In the genomic region with DNA sequence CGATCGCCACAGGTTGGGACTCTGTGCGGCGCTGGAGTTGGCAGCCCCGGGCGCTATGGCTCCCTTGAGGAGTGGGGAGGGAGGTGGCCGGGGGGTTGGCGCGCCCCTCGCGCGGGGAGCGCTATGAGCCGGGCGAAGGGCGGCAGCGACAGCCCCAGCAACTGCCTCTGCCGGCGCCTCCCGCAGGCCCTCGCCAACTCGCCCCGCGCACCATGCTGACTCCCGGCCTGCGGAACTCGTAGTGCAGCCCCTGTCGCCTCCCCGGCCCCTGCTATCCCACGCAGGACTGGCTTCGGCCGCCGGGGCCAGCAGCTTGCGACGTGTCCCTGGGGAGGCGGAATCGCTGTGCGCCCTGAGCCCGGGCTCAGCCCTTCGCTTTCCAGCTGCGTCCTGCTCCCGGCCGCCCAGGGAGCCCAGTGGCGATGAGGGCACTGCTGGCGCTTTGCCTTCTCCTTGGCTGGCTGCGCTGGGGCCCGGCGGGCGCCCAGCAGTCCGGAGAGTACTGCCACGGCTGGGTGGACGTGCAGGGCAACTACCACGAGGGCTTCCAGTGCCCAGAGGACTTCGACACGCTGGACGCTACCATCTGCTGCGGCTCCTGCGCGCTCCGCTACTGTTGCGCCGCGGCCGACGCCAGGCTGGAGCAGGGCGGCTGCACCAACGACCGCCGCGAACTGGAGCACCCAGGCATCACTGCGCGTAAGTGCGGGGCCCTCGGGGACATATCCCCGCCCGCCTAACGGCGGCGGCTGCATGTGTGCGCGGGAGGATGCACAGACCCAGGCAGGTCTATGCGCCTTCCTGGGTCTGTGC, we compare ENCODE assay signal across 8 cellular contexts. TPM values are rescaled to one million over a fixed set of nuclear protein-coding genes. Genes with fewer than 3 reads are reported as not detected.
A peak's percentile ranks its signal among the peaks of the same experiment; 100 is the strongest.
DNase-seq lines count a peak whose midpoint lies in the region; ATAC-seq, FAIRE-seq and TF ChIP-seq lines count a peak whose summit lies in the region.

No MANE protein-coding gene starts in this region.

- H4K20me1 ChIP-seq in smooth muscle cell (ENCODE audit: low read depth) = no peaks in the 10 kb centered on the region

- H3K27me3 ChIP-seq in HUES48 (ENCODE audit: control insufficient read depth, insufficient read depth, low read length) (peaks cover 76% of the 10 kb centered on the region), smooth muscle cell (ENCODE audit: low read depth) (peaks cover 88% of the 10 kb centered on the region)

- peak; percentile 69 for ATAC-seq in activated naive CD8-positive, alpha-beta T cell treated with anti-CD3 and anti-CD28 coated beads, Interleukin-2, amount 10 ng/mL, durations not matched to agents 7 days and 5 days (ENCODE audit: low read depth)

- POLR2A ChIA-PET in activated naive CD8-positive, alpha-beta T cell treated with anti-CD3 and anti-CD28 coated beads, Interleukin-2, amount 10 ng/mL, durations not matched to agents 7 days and 5 days (lab: Charles Lee) = no interaction called here

- H2AFZ ChIP-seq in smooth muscle cell (ENCODE audit: low read depth) = peak overlapping the region; percentile 27

- TF ChIP-seq CTCF in Calu3 (IDR thresholded peaks at IDR 0.05; ENCODE audit: unreplicated experiment) = no peak
- TF ChIP-seq CTCF in GM20000 (IDR thresholded peaks at IDR 0.05; ENCODE audit: extremely low read depth, missing control alignments) = no peak
- TF ChIP-seq CTCF in smooth muscle cell (IDR thresholded peaks at IDR 0.05; ENCODE audit: borderline replicate concordance, insufficient read depth, poor library complexity, severe bottlenecking) = no peak

- H3K27me3 Mint-ChIP-seq in Calu3 (ENCODE audit: unreplicated experiment) = peaks cover 64% of the 10 kb centered on the region
- peaks cover 69% of the 10 kb centered on the region for H3K27me3 Mint-ChIP-seq in activated naive CD8-positive, alpha-beta T cell treated with anti-CD3 and anti-CD28 coated beads, Interleukin-2, amount 10 ng/mL, durations not matched to agents 7 days and 5 days

- H3K4me1 Mint-ChIP-seq in Calu3 (ENCODE audit: low read depth, unreplicated experiment) = no peaks in the 10 kb centered on the region
- H3K4me1 Mint-ChIP-seq in activated naive CD8-positive, alpha-beta T cell treated with anti-CD3 and anti-CD28 coated beads, Interleukin-2, amount 10 ng/mL, durations not matched to agents 7 days and 5 days = peaks cover 19% of the 10 kb centered on the region

- H3K36me3 ChIP-seq in HUES48 (ENCODE audit: control insufficient read depth, insufficient read depth, low read length) (no peaks in the 10 kb centered on the region), smooth muscle cell (ENCODE audit: low read depth) (no peaks in the 10 kb centered on the region)

- intact Hi-C loops in Calu3 (cut with micrococcal nuclease; ENCODE audit: unreplicated experiment) (no loop called here), posterior vena cava (cut with DNase I) (no loop called here)

- CTCF ChIA-PET in Calu3 (lab: Charles Lee) = no interaction called here

- DNase-seq in Calu3 (peak; percentile 6), GM20000 (ENCODE audit: low spot score) (peak; percentile 51), iPS-NIHi11 (ENCODE audit: low spot score) (peak; percentile 45), smooth muscle cell (lab: John Stamatoyannopoulos, UW; ENCODE audit: unreplicated experiment) (no peak), posterior vena cava (ENCODE audit: low spot score) (no peak), GM19239 (ENCODE audit: insufficient read length, low spot score) (no peak)
- DNase-seq in activated naive CD8-positive, alpha-beta T cell treated with anti-CD3 and anti-CD28 coated beads, Interleukin-2, amount 10 ng/mL, durations not matched to agents 7 days and 5 days = peak; percentile 59

- no peak overlapping the region for H3K27ac Mint-ChIP-seq in Calu3 (ENCODE audit: unreplicated experiment)
- H3K27ac Mint-ChIP-seq in activated naive CD8-positive, alpha-beta T cell treated with anti-CD3 and anti-CD28 coated beads, Interleukin-2, amount 10 ng/mL, durations not matched to agents 7 days and 5 days = no peak overlapping the region

- H3K4me2 ChIP-seq in smooth muscle cell = peak overlapping the region; percentile 90

- H3K9me3 ChIP-seq in HUES48 (ENCODE audit: control insufficient read depth, insufficient read depth, low read length) = no peaks in the 10 kb centered on the region
- no peaks in the 10 kb centered on the region for H3K9me3 ChIP-seq in smooth muscle cell (replicated peaks; ENCODE audit: low read depth)

- H3K4me1 ChIP-seq in HUES48 (ENCODE audit: control insufficient read depth, insufficient read depth, low read length) (peaks cover 37% of the 10 kb centered on the region), smooth muscle cell (ENCODE audit: low read depth) (peaks cover 24% of the 10 kb centered on the region)

- 1% methylated on average over 78 of the region's 82 CpGs for WGBS in smooth muscle cell (ENCODE audit: low lambda C conversion rate)

- FAIRE-seq in GM19239 (lab: Jason Lieb, UNC) = no peak

- H3K4me3 ChIP-seq in HUES48 (ENCODE audit: low read depth, low read length) (peak overlapping the region; percentile 67), smooth muscle cell (peak overlapping the region; percentile 51)

- H3F3A ChIP-seq in smooth muscle cell (ENCODE audit: low read depth) = no peaks in the 10 kb centered on the region

- H3K9ac ChIP-seq in HUES48 (ENCODE audit: low read depth, low read length) (no peak overlapping the region; the same call in 1 of the 2 replicates), smooth muscle cell (ENCODE audit: low read depth) (no peak overlapping the region)

- no peak overlapping the region for H3K27ac ChIP-seq in HUES48 (ENCODE audit: low read depth, low read length)
- H3K27ac ChIP-seq in smooth muscle cell (ENCODE audit: low read depth) = no peak overlapping the region

- H3K79me2 ChIP-seq in smooth muscle cell (ENCODE audit: low read depth) = no peaks in the 10 kb centered on the region

- BruUV-seq in Calu3 (replicated peaks; lab: Mats Ljungman, UMichigan) = no TSS peak

- H3K9me3 Mint-ChIP-seq in Calu3 (ENCODE audit: low read depth, unreplicated experiment) = no peaks in the 10 kb centered on the region
- H3K9me3 Mint-ChIP-seq in activated naive CD8-positive, alpha-beta T cell treated with anti-CD3 and anti-CD28 coated beads, Interleukin-2, amount 10 ng/mL, durations not matched to agents 7 days and 5 days = no peaks in the 10 kb centered on the region

- no peaks in the 10 kb centered on the region for H3K36me3 Mint-ChIP-seq in Calu3 (ENCODE audit: insufficient read depth, unreplicated experiment)
- no peaks in the 10 kb centered on the region for H3K36me3 Mint-ChIP-seq in activated naive CD8-positive, alpha-beta T cell treated with anti-CD3 and anti-CD28 coated beads, Interleukin-2, amount 10 ng/mL, durations not matched to agents 7 days and 5 days

- H3K4me3 Mint-ChIP-seq in Calu3 (ENCODE audit: low read depth, unreplicated experiment) = peak overlapping the region; percentile 52
- peak overlapping the region; percentile 85 for H3K4me3 Mint-ChIP-seq in activated naive CD8-positive, alpha-beta T cell treated with anti-CD3 and anti-CD28 coated beads, Interleukin-2, amount 10 ng/mL, durations not matched to agents 7 days and 5 days

RNA-seq across cellular contexts. Expression of a gene that starts 0.6 kb away (rescaled TPM):
- total RNA-seq in Calu3 (2022) (not detected in 2 replicates), smooth muscle cell (not detected in 2 replicates), posterior vena cava (1 to 10 TPM; 1.5 TPM)
- total RNA-seq in activated naive CD8-positive, alpha-beta T cell treated with anti-CD3 and anti-CD28 coated beads, Interleukin-2, amount 10 ng/mL, durations not matched to agents 7 days and 5 days = under 1 TPM; 0.64 to 0.85 TPM
- not detected in 2 replicates for polyA plus RNA-seq in smooth muscle cell

Comparison
In these comparisons a context has a peak if more than half of its experiments do, and no peak if none do; other contexts are left out.
1. DNase-seq: peak in Calu3 (single experiment), GM20000 (single experiment), activated naive CD8-positive, alpha-beta T cell treated with anti-CD3 and anti-CD28 coated beads, Interleukin-2, amount 10 ng/mL, durations not matched to agents 7 days and 5 days (single experiment) and iPS-NIHi11 (single experiment); none in smooth muscle cell (single experiment), posterior vena cava (single experiment) and GM19239 (single experiment).